8 cellular contexts compared by ENCODE assay signal in genomic region chr6:166957087-166957804, GRCh38. TPM values are rescaled to one million over a fixed set of nuclear protein-coding genes. Genes with fewer than 3 reads are reported as not detected.
DNase-seq lines count a peak whose midpoint lies in the region; ATAC-seq and TF ChIP-seq lines count a peak whose summit lies in the region.

No MANE protein-coding gene starts in this region.

- H3K27me3 ChIP-seq in cardiac muscle cell, result peaks cover 2% of the 10 kb centered on the region

- DNase-seq in AG08395 (ENCODE audit: low spot score), result peak; percentile 35
- peak; percentile 55 for DNase-seq in NOMO-1 treated with dmso at 0.1 percent for 144 hours (lab: John Stamatoyannopoulos, UW; ENCODE audit: unreplicated experiment)
- DNase-seq in activated naive CD4-positive, alpha-beta T cell treated with Interleukin-2 at 50 U/mL for 16 hours, result peak; percentile 58
- peak in 1 of 2 donors; percentile 33 for DNase-seq in cardiac muscle cell (ENCODE audit: low read depth in 1 of 2, low spot score in 1 of 2)
- peak; percentile 87 for DNase-seq in posterior vena cava (ENCODE audit: low spot score)
- no peak for DNase-seq in NCI-H1694 treated with DMSO at 0.1 percent for 48 hours (lab: John Stamatoyannopoulos, UW)

- ATAC-seq in GM18519 (IDR thresholded peaks at IDR 0.05; ENCODE audit: low FRiP score, unreplicated experiment) (peak; percentile 20), HG02973 (IDR thresholded peaks at IDR 0.05; ENCODE audit: unreplicated experiment) (peak; percentile 26)

- no peak for TF ChIP-seq CTCF in cardiac muscle cell (IDR thresholded peaks at IDR 0.05; ENCODE audit: low read depth, low read length)

- intact Hi-C loops in posterior vena cava (cut with DNase I), result loop anchor here in 1 of 2 donors (2.0 kb wide), 1 partner anchor 570 kb away; no protein-coding TSS in a partner anchor

- no peaks in the 10 kb centered on the region for H3K4me1 ChIP-seq in cardiac muscle cell (ENCODE audit: low read depth)

- H3K27ac ChIP-seq in cardiac muscle cell, result no peak overlapping the region

- peak overlapping the region; percentile 62 for H3K4me3 ChIP-seq in cardiac muscle cell

- no peaks in the 10 kb centered on the region for H3K9me3 ChIP-seq in cardiac muscle cell (ENCODE audit: low read depth)

- no peaks in the 10 kb centered on the region for H3K36me3 ChIP-seq in cardiac muscle cell

RNA-seq across cellular contexts. Expression of gene RNASET2, which starts 0.9 kb away (rescaled TPM):
- total RNA-seq in cardiac muscle cell, result 24.1 and 27.0 TPM in 2 replicates
- polyA plus RNA-seq in cardiac muscle cell, result 20.7 and 28.9 TPM in 2 replicates
- 10 to 100 TPM; 18.3 to 45.4 TPM for total RNA-seq in posterior vena cava

RNA-seq across cellular contexts. Expression of gene CEP43, which starts 42.0 kb away (rescaled TPM):
- total RNA-seq in cardiac muscle cell, result 9.1 and 26.1 TPM in 2 replicates
- 18.3 and 23.0 TPM in 2 replicates for polyA plus RNA-seq in cardiac muscle cell
- total RNA-seq in posterior vena cava, result 1 to 10 TPM; 7.9 to 8.7 TPM
